ENCODE assay signal across 8 cellular contexts in the genomic region with DNA sequence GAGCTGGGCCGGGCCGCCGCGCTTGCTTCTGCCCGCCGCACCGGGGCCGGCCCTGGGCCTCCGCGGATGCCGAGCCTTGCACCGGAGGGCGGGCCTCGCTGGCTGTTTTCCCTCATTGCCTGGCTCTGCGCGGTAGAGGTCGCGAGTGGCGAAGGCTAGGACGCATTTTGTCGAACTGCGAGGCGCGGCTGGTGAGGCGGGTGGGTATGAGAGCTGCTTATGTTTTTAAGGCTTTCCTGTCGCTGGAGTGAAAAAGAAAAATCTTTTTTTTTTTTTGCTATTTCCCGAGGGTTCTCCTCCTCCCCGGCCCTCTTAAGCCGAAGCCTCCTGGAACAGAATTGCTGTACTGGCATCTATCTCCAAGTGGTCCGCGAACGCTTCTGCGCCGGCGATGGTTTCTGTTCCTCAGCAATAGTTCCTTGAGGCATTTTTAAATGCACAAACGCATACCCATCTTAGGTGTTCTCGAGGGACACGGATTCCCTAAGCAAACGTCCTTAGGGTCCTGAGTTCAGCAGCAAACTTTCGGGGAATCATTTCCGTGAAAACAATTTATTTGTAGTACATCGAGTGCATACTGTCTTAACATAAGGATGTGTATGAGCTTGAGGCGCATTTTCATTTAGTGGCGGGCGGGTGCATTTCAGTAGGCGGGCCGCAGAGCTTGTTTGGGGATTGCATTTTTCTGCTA. TPM values are rescaled to one million over a fixed set of nuclear protein-coding genes. Genes with fewer than 3 reads are reported as not detected.
A peak's percentile ranks its signal among the peaks of the same experiment; 100 is the strongest.
DNase-seq lines count a peak whose midpoint lies in the region; ATAC-seq, FAIRE-seq and TF ChIP-seq lines count a peak whose summit lies in the region.

No MANE protein-coding gene starts in this region.

- intact Hi-C loops in CD14-positive monocyte (cut with micrococcal nuclease) (loop anchor here (5.0 to 10.0 kb wide), 4 partner anchors 48 to 285 kb away; no protein-coding TSS in a partner anchor), endothelial cell of umbilical vein (cut with micrococcal nuclease) (loop anchor here (1.0 to 10.0 kb wide), 8 partner anchors 64 to 301 kb away; a partner anchor contains a TSS), mucosa of descending colon (cut with DNase I, micrococcal nuclease) (loop anchor here in 1 of 2 donors (10.0 kb wide), 1 partner anchor 275 kb away; no protein-coding TSS in a partner anchor)

- dilution Hi-C loops in endothelial cell of umbilical vein (cut with MboI; ENCODE audit: extremely low pct_ligation_motif_present, low sequenced_read_pairs) = no loop called here

- peak overlapping the region; percentile 72 to 98 (median 88) for H3K4me3 ChIP-seq in endothelial cell of umbilical vein (replicated peaks in 1 of 3; ENCODE audit: insufficient read depth in 1 of 3, low read depth in 1 of 3, low read length in 3 of 3)
- H3K4me3 ChIP-seq in mucosa of descending colon = peak overlapping the region; percentile 35

- H3K4me1 ChIP-seq in endothelial cell of umbilical vein (ENCODE audit: control insufficient read depth, extremely low read depth, insufficient read depth, low read length) = peaks cover 21% of the 10 kb centered on the region
- H3K4me1 ChIP-seq in mucosa of descending colon (ENCODE audit: low read depth) = peaks cover 23% of the 10 kb centered on the region

- no peak for TF ChIP-seq POLR2A in endothelial cell of umbilical vein (IDR thresholded peaks at IDR 0.05; ENCODE audit: low read depth, low read length)

- peak; percentile 50 for DNase-seq in CD14-positive monocyte (ENCODE audit: low spot score)
- DNase-seq in GM19239 (ENCODE audit: insufficient read length, low spot score) = no peak
- peak; percentile 67 for DNase-seq in NCI-H748 treated with DMSO at 0.1 percent for 48 hours (lab: John Stamatoyannopoulos, UW)
- DNase-seq in activated CD8-positive, alpha-beta memory T cell treated with anti-CD3 and anti-CD28 coated beads for 48 hours (ENCODE audit: low read depth in 2 of 3, low spot score in 2 of 3) = peak in 2 of 3 experiments; percentile 30 to 49
- DNase-seq in endothelial cell of umbilical vein (ENCODE audit: low read depth, low spot score) = peak; percentile 71
- DNase-seq in mucosa of descending colon = peak; percentile 75 to 83 (median 79)
- peak; percentile 41 to 51 for DNase-seq in stimulated activated CD8-positive, alpha-beta memory T cell treated with anti-CD3 and anti-CD28 coated beads, Interleukin-4, amount 100 ng/mL, for 4 hours (ENCODE audit: low read depth in 2 of 2, low spot score in 1 of 2)

- peak overlapping the region; percentile 74 for H3K27ac ChIP-seq in endothelial cell of umbilical vein (ENCODE audit: insufficient read depth, low read depth, low read length)

- POLR2A ChIA-PET in endothelial cell of umbilical vein (lab: Charles Lee) = no interaction called here

- H3K9ac ChIP-seq in endothelial cell of umbilical vein (replicated peaks; ENCODE audit: extremely low read depth, insufficient read depth, low read length) = peak overlapping the region; percentile 82

- no peaks in the 10 kb centered on the region for H3K9me1 ChIP-seq in endothelial cell of umbilical vein (replicated peaks; ENCODE audit: control insufficient read depth, extremely low read depth, insufficient read depth, low read length)

- TSS peak; percentile 22 for BruUV-seq in endothelial cell of umbilical vein (replicated peaks; lab: Mats Ljungman, UMichigan)

- H2AFZ ChIP-seq in endothelial cell of umbilical vein (ENCODE audit: low read depth, low read length) = peak overlapping the region; percentile 48

- ATAC-seq in HG03378 (IDR thresholded peaks at IDR 0.05; ENCODE audit: unreplicated experiment) (peak; percentile 33), mucosa of descending colon (peak; percentile 22)

- CTCF ChIA-PET in endothelial cell of umbilical vein (lab: Charles Lee) = interaction anchor here (0.5 to 4.0 kb wide), 11 partner anchors 25 to 352 kb away, joined by 3 to 19 read pairs (median 5); a partner anchor contains a TSS

- peak overlapping the region; percentile 94 for H3K4me2 ChIP-seq in endothelial cell of umbilical vein (ENCODE audit: insufficient read depth, low read length)

- H3K27me3 Mint-ChIP-seq in CD14-positive monocyte (ENCODE audit: low read depth in 3 of 3) = peaks cover 0 to under 1% (median 0%) of the 10 kb centered on the region in 3 donors

- H3K9me3 Mint-ChIP-seq in CD14-positive monocyte = peaks cover 27 to 37% (median 30%) of the 10 kb centered on the region in 7 donors

- H3K4me1 Mint-ChIP-seq in CD14-positive monocyte = peaks cover 66% of the 10 kb centered on the region

- peak overlapping the region; percentile 88 to 98 (median 95) for H3K27ac Mint-ChIP-seq in CD14-positive monocyte

- TF ChIP-seq CTCF in CD14-positive monocyte (IDR thresholded peaks at IDR 0.05) (no peak), endothelial cell of umbilical vein (IDR thresholded peaks at IDR 0.05; ENCODE audit: extremely low read depth in 1 of 2, insufficient read depth in 1 of 2, low read depth in 1 of 2, low read length in 2 of 2) (peak in 1 of 2 donors; percentile 10), mucosa of descending colon (IDR thresholded peaks at IDR 0.05) (no peak)

- no peaks in the 10 kb centered on the region for H3K27me3 ChIP-seq in endothelial cell of umbilical vein (ENCODE audit: control insufficient read depth in 2 of 2, insufficient read depth in 2 of 2, low read length in 2 of 2)

- H3K4me3 Mint-ChIP-seq in CD14-positive monocyte = peak overlapping the region; percentile 97

- peak; percentile 91 for FAIRE-seq in GM19239 (lab: Jason Lieb, UNC)
- FAIRE-seq in endothelial cell of umbilical vein (lab: Jason Lieb, UNC) = peak; percentile 76

- H3K36me3 ChIP-seq in endothelial cell of umbilical vein (ENCODE audit: control insufficient read depth in 2 of 2, extremely low read depth in 1 of 2, insufficient read depth in 2 of 2, low read length in 2 of 2) = peaks cover 2 to 5% of the 10 kb centered on the region in 2 experiments
- no peaks in the 10 kb centered on the region for H3K36me3 ChIP-seq in mucosa of descending colon (ENCODE audit: low read depth)

- H3K79me2 ChIP-seq in endothelial cell of umbilical vein (ENCODE audit: control insufficient read depth, insufficient read depth, low read length) = peaks cover 47% of the 10 kb centered on the region

- H3K9me3 ChIP-seq in endothelial cell of umbilical vein (replicated peaks; ENCODE audit: control insufficient read depth, insufficient read depth, low read length) = no peaks in the 10 kb centered on the region
- H3K9me3 ChIP-seq in mucosa of descending colon = no peaks in the 10 kb centered on the region

- no peaks in the 10 kb centered on the region for H4K20me1 ChIP-seq in endothelial cell of umbilical vein (replicated peaks; ENCODE audit: control insufficient read depth, extremely low read depth, insufficient read depth, low read length)

- peaks cover 49 to 55% of the 10 kb centered on the region in 2 donors for H3K36me3 Mint-ChIP-seq in CD14-positive monocyte

TF ChIP-seq in endothelial cell of umbilical vein, 7 proteins besides CTCF, POLR2A, EP300 and RAD21:
- TF ChIP-seq MYC (IDR thresholded peaks at IDR 0.05; ENCODE audit: low read depth, low read length) (no peak), EZH2 (IDR thresholded peaks at IDR 0.05; ENCODE audit: borderline replicate concordance, low read depth, low read length, severe bottlenecking) (no peak), GATA2 (IDR thresholded peaks at IDR 0.05; ENCODE audit: insufficient read depth, insufficient read length, low read depth, low read length) (no peak), JUN (IDR thresholded peaks at IDR 0.05; ENCODE audit: borderline replicate concordance, insufficient read depth, insufficient read length, low read depth) (no peak), POLR2AphosphoS5 (IDR thresholded peaks at IDR 0.05; ENCODE audit: insufficient read depth, low read depth, low read length) (no peak), FOS (IDR thresholded peaks at IDR 0.05; ENCODE audit: borderline replicate concordance, insufficient read depth, low read length) (no peak)
- TF ChIP-seq, protein P1, sequence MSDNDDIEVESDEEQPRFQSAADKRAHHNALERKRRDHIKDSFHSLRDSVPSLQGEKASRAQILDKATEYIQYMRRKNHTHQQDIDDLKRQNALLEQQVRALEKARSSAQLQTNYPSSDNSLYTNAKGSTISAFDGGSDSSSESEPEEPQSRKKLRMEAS (IDR thresholded peaks at IDR 0.05; ENCODE audit: insufficient read depth, insufficient read length) = no peak

RNA-seq across cellular contexts. Expression of a gene that starts 0.6 kb away (rescaled TPM):
- polyA plus RNA-seq in CD14-positive monocyte (10 to 100 TPM; 26.8 to 82.9 TPM), endothelial cell of umbilical vein (23.6 and 40.3 TPM in 2 replicates)
- total RNA-seq in endothelial cell of umbilical vein (62.1 and 70.0 TPM in 2 replicates), mucosa of descending colon (10 to 100 TPM; 41.5 to 47.3 (median 46.8) TPM)
- 28.2 and 28.9 TPM in 2 replicates for polyA plus RNA-seq in endothelial cell of umbilical vein (2011; cell fraction: cytosol; rRNA removed)
- polyA plus RNA-seq in endothelial cell of umbilical vein (2011; cell fraction: nucleus; rRNA removed) = 57.8 and 70.0 TPM in 2 replicates
- polyA plus RNA-seq in endothelial cell of umbilical vein (2012) = 41.5 and 55.0 TPM in 2 replicates
- polyA minus RNA-seq in endothelial cell of umbilical vein = 56.9 and 59.1 TPM in 2 replicates
- polyA minus RNA-seq in endothelial cell of umbilical vein (2011; cell fraction: cytosol; rRNA and poly(A)+ RNA removed) = 10.8 TPM
- polyA minus RNA-seq in endothelial cell of umbilical vein (2011; cell fraction: nucleus; rRNA and poly(A)+ RNA removed) = 85.3 and 123 TPM in 2 replicates
